1 cellular context compared by ENCODE assay signal in genomic region chr2:70143314-70144150, GRCh38.
TF ChIP-seq lines count a peak whose summit lies in the region.

No MANE protein-coding gene starts in this region.

TF ChIP-seq in WTC11, 78 proteins besides CTCF, POLR2A, EP300 and RAD21 (continued from another document):
- TF ChIP-seq PRRX2 (CRISPR knock-in tag; IDR thresholded peaks at IDR 0.05): 0 out of 2 replicates have a peak, but pooled peaks have one; percentile 49
